25 cellular contexts compared by ENCODE assay signal in genomic region chr7:158489462-158490155, GRCh38.
"Had no signal": no experiment of that assay in that cellular context is flagged by ENCODE, and none has a peak within 500 bp of the region (broad histone marks: within the 10 kb centered on the region; RNA-seq: fewer than 3 reads in every experiment).

No MANE protein-coding gene starts in this region.

- FAIRE-seq: colon had no signal

- DNase-seq: effector CD8-positive, alpha-beta T cell; endodermal cell; foreskin fibroblast; gastrocnemius medialis; head of caudate nucleus; left cardiac atrium; left lung; mesenchymal stem cell; mucosa of descending colon; naive B cell; psoas muscle; right cardiac atrium; sigmoid colon; stimulated activated CD4-positive, alpha-beta T cell treated with anti-CD3 and anti-CD28 coated beads, Interleukin-4, amount 100 ng/mL, for 4 hours; thyroid gland; trophoblast cell had no signal

- H3K4me3 ChIP-seq: gastrocnemius medialis, left lung, mucosa of descending colon, psoas muscle, sigmoid colon, thyroid gland, vagina had no signal

- H3K4me3 Mint-ChIP-seq: endodermal cell; mesothelial cell of epicardium; naive B cell; natural killer cell treated with Interleukin-12 subunit alpha and Interleukin-12 subunit beta and Interleukin-15 and Interleukin-18, amount 100 ng/mL, for 72 hours; neural crest cell; stimulated activated memory B cell treated with anti-CD40 and anti-IgM and Interleukin-4, amounts not matched to agents 10 μg/mL and 1 μg/mL and 100 μg/mL, for 72 hours; stimulated activated naive CD8-positive, alpha-beta T cell treated with anti-CD3 and anti-CD28 coated beads, Interleukin-15, Interleukin-2, amounts not matched to agents 100 ng/mL and 50 ng/mL, for 24 hours had no signal

- H3K27ac ChIP-seq: epithelial cell of prostate, gastrocnemius medialis, left lung, psoas muscle, sigmoid colon, thyroid gland, vagina had no signal

- H3K9me3 ChIP-seq: gastrocnemius medialis, left lung, mucosa of descending colon, psoas muscle, sigmoid colon, thyroid gland, vagina had no signal

- H3K36me3 Mint-ChIP-seq: mesothelial cell of epicardium; naive B cell; natural killer cell treated with Interleukin-12 subunit alpha and Interleukin-12 subunit beta and Interleukin-15 and Interleukin-18, amount 100 ng/mL, for 72 hours; stimulated activated memory B cell treated with anti-CD40 and anti-IgM and Interleukin-4, amounts not matched to agents 10 μg/mL and 1 μg/mL and 100 μg/mL, for 72 hours had no signal

- H3K9me3 Mint-ChIP-seq: endodermal cell; mesothelial cell of epicardium; natural killer cell treated with Interleukin-12 subunit alpha and Interleukin-12 subunit beta and Interleukin-15 and Interleukin-18, amount 100 ng/mL, for 72 hours; neural crest cell; stimulated activated naive CD8-positive, alpha-beta T cell treated with anti-CD3 and anti-CD28 coated beads, Interleukin-15, Interleukin-2, amounts not matched to agents 100 ng/mL and 50 ng/mL, for 24 hours had no signal

- H3K4me1 Mint-ChIP-seq: endodermal cell; mesothelial cell of epicardium; stimulated activated memory B cell treated with anti-CD40 and anti-IgM and Interleukin-4, amounts not matched to agents 10 μg/mL and 1 μg/mL and 100 μg/mL, for 72 hours had no signal

- ATAC-seq: esophagus mucosa; gastrocnemius medialis; left cardiac atrium; left lung; mucosa of descending colon; natural killer cell treated with Interleukin-12 subunit alpha and Interleukin-12 subunit beta and Interleukin-15 and Interleukin-18, amount 100 ng/mL, for 72 hours; psoas muscle; right cardiac atrium; stimulated activated memory B cell treated with anti-CD40 and anti-IgM and Interleukin-4, amounts not matched to agents 10 μg/mL and 1 μg/mL and 100 μg/mL, for 72 hours had no signal

- H3K4me1 ChIP-seq: gastrocnemius medialis, left lung, psoas muscle, sigmoid colon, thyroid gland, vagina had no signal

- H3K36me3 ChIP-seq: gastrocnemius medialis, left lung, sigmoid colon, thyroid gland, vagina had no signal

- H3K27ac Mint-ChIP-seq: endodermal cell; mesothelial cell of epicardium; natural killer cell treated with Interleukin-12 subunit alpha and Interleukin-12 subunit beta and Interleukin-15 and Interleukin-18, amount 100 ng/mL, for 72 hours; stimulated activated memory B cell treated with anti-CD40 and anti-IgM and Interleukin-4, amounts not matched to agents 10 μg/mL and 1 μg/mL and 100 μg/mL, for 72 hours; stimulated activated naive CD8-positive, alpha-beta T cell treated with anti-CD3 and anti-CD28 coated beads, Interleukin-15, Interleukin-2, amounts not matched to agents 100 ng/mL and 50 ng/mL, for 24 hours had no signal

- H3K27me3 Mint-ChIP-seq: naive B cell; natural killer cell treated with Interleukin-12 subunit alpha and Interleukin-12 subunit beta and Interleukin-15 and Interleukin-18, amount 100 ng/mL, for 72 hours; stimulated activated memory B cell treated with anti-CD40 and anti-IgM and Interleukin-4, amounts not matched to agents 10 μg/mL and 1 μg/mL and 100 μg/mL, for 72 hours; stimulated activated naive CD8-positive, alpha-beta T cell treated with anti-CD3 and anti-CD28 coated beads, Interleukin-15, Interleukin-2, amounts not matched to agents 100 ng/mL and 50 ng/mL, for 24 hours had no signal
